In the genomic region with DNA sequence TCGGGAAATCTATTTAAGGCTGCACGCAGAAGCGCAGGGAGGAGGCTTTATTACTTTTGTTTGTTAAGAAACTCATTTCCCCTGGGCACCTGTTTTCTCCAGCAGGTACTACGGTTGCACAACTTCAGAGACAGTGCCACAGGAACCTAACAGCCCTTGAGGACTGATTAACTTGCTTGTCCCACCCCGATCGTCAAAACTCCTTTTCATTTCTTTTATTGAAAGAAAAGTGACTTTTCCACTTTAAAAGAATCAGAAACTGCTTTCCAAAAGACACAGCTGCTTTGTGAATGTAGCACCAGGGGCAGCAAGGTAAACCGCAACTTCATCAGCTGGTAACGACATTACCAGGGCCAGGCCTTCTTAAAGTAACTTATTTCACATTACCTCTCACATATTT, we compare ENCODE assay signal across 8 cellular contexts. TPM values are rescaled to one million over a fixed set of nuclear protein-coding genes. Genes with fewer than 3 reads are reported as not detected.
DNase-seq lines count a peak whose midpoint lies in the region; ATAC-seq, FAIRE-seq and TF ChIP-seq lines count a peak whose summit lies in the region.

No MANE protein-coding gene starts in this region.

- peak overlapping the region; percentile 94 for H3K27ac Mint-ChIP-seq in astrocyte (ENCODE audit: unreplicated experiment)

- H3K9me3 Mint-ChIP-seq in astrocyte (ENCODE audit: unreplicated experiment) = peaks cover 2% of the 10 kb centered on the region

- H3K4me3 Mint-ChIP-seq in astrocyte (ENCODE audit: unreplicated experiment) = peak overlapping the region; percentile 92

- TF ChIP-seq POLR2A in right lobe of liver (IDR thresholded peaks at IDR 0.05) (no peak), uterus (IDR thresholded peaks at IDR 0.05) (no peak)

- no peaks in the 10 kb centered on the region for H3K9me3 ChIP-seq in BLaER1 treated with 17β-estradiol and CSF1 and Interleukin-3, amounts not matched to agents 10 nM and 100 nM (replicated peaks in 1 of 11)
- H3K9me3 ChIP-seq in astrocyte (ENCODE audit: insufficient read depth, low read depth, low read length) = no peaks in the 10 kb centered on the region
- no peaks in the 10 kb centered on the region for H3K9me3 ChIP-seq in right lobe of liver
- H3K9me3 ChIP-seq in uterus = no peaks in the 10 kb centered on the region

- ATAC-seq in right lobe of liver (no peak), HG02763 (IDR thresholded peaks at IDR 0.05; ENCODE audit: unreplicated experiment) (no peak), GM19395 (IDR thresholded peaks at IDR 0.05; ENCODE audit: unreplicated experiment) (no peak)

- no peak overlapping the region for H2AFZ ChIP-seq in astrocyte (ENCODE audit: low read depth, low read length)

- intact Hi-C loops in right lobe of liver (cut with DNase I) (no loop called here), uterus (cut with DNase I; ENCODE audit: low total_unique reads) (loop anchor here (10.0 kb wide), 1 partner anchor 199 kb away; a partner anchor contains a TSS)

- peaks cover 35% of the 10 kb centered on the region for H3K4me1 Mint-ChIP-seq in astrocyte (ENCODE audit: low read depth, unreplicated experiment)

- H4K20me1 ChIP-seq in BLaER1 treated with 17β-estradiol and CSF1 and Interleukin-3, amounts not matched to agents 10 nM and 100 nM = peaks cover 58 to 60% (median 59%) of the 10 kb centered on the region in 11 experiments
- peaks cover 56% of the 10 kb centered on the region for H4K20me1 ChIP-seq in astrocyte (ENCODE audit: insufficient read depth, low read length)

- H3K27me3 ChIP-seq in BLaER1 treated with 17β-estradiol and CSF1 and Interleukin-3, amounts not matched to agents 10 nM and 100 nM = no peaks in the 10 kb centered on the region
- H3K27me3 ChIP-seq in astrocyte (ENCODE audit: insufficient read depth, low read length) = no peaks in the 10 kb centered on the region
- H3K27me3 ChIP-seq in right lobe of liver = no peaks in the 10 kb centered on the region
- H3K27me3 ChIP-seq in uterus = no peaks in the 10 kb centered on the region

- WGBS in right lobe of liver (ENCODE audit: insufficient coverage, low coverage, low lambda C conversion rate, missing lambda C conversion rate) = 1% methylated on average over 8 of the region's 8 CpGs

- peaks cover 28 to 38% (median 34%) of the 10 kb centered on the region in 11 experiments for H3K36me3 ChIP-seq in BLaER1 treated with 17β-estradiol and CSF1 and Interleukin-3, amounts not matched to agents 10 nM and 100 nM
- H3K36me3 ChIP-seq in astrocyte (ENCODE audit: insufficient read depth, low read length) (peaks cover 11% of the 10 kb centered on the region), right lobe of liver (peaks cover 0 to 2% (median 0%) of the 10 kb centered on the region in 4 donors), uterus (no peaks in the 10 kb centered on the region)

- peaks cover 3% of the 10 kb centered on the region for H3K36me3 Mint-ChIP-seq in astrocyte (ENCODE audit: low read depth, unreplicated experiment)

- H3K4me3 ChIP-seq in BLaER1 treated with 17β-estradiol and CSF1 and Interleukin-3, amounts not matched to agents 10 nM and 100 nM = peak overlapping the region; percentile 88 to 98 (median 94)
- peak overlapping the region; percentile 81 for H3K4me3 ChIP-seq in astrocyte (ENCODE audit: insufficient read depth, low read depth, low read length)
- peak overlapping the region; percentile 78 to 88 (median 84) for H3K4me3 ChIP-seq in right lobe of liver
- peak overlapping the region; percentile 86 to 100 for H3K4me3 ChIP-seq in uterus

- H3K4me2 ChIP-seq in BLaER1 treated with 17β-estradiol and CSF1 and Interleukin-3, amounts not matched to agents 10 nM and 100 nM = peak overlapping the region; percentile 89 to 99 (median 95)
- H3K4me2 ChIP-seq in astrocyte (ENCODE audit: low read length) = peak overlapping the region; percentile 95

- H3K4me1 ChIP-seq in BLaER1 treated with 17β-estradiol and CSF1 and Interleukin-3, amounts not matched to agents 10 nM and 100 nM = peaks cover 28 to 56% (median 43%) of the 10 kb centered on the region in 10 experiments
- H3K4me1 ChIP-seq in astrocyte (ENCODE audit: insufficient read depth, low read length) (peaks cover 31% of the 10 kb centered on the region), right lobe of liver (peaks cover 0 to 38% (median 2%) of the 10 kb centered on the region in 4 donors), uterus (peaks cover 4 to 10% of the 10 kb centered on the region in 2 donors)

- peaks cover 64% of the 10 kb centered on the region for H3K79me2 ChIP-seq in astrocyte (ENCODE audit: insufficient read depth, low read length)

- DNase-seq in HuH-7 (ENCODE audit: low spot score) (peak; percentile 34), astrocyte (ENCODE audit: low read depth) (peak; percentile 20), right lobe of liver (no peak), uterus (no peak), AG08396 (ENCODE audit: low spot score) (no peak)

- FAIRE-seq in astrocyte (lab: Jason Lieb, UNC) = no peak

- H3K27me3 Mint-ChIP-seq in astrocyte (ENCODE audit: low read depth, unreplicated experiment) = no peaks in the 10 kb centered on the region

- peak overlapping the region; percentile 97 to 99 (median 98) for H3K9ac ChIP-seq in BLaER1 treated with 17β-estradiol and CSF1 and Interleukin-3, amounts not matched to agents 10 nM and 100 nM
- peak overlapping the region; percentile 98 for H3K9ac ChIP-seq in astrocyte (ENCODE audit: low read length)

- TF ChIP-seq CTCF in astrocyte (IDR thresholded peaks at IDR 0.05; ENCODE audit: insufficient read depth, low read depth, low read length) = no peak
- no peak for TF ChIP-seq CTCF in right lobe of liver (IDR thresholded peaks at IDR 0.05)
- no peak for TF ChIP-seq CTCF in uterus (IDR thresholded peaks at IDR 0.05)

- H3K27ac ChIP-seq in BLaER1 treated with 17β-estradiol and CSF1 and Interleukin-3, amounts not matched to agents 10 nM and 100 nM = peak overlapping the region; percentile 97 to 100 (median 99); a peak in 21 of 22 replicates
- H3K27ac ChIP-seq in astrocyte (ENCODE audit: low read depth, low read length) (peak overlapping the region; percentile 96), right lobe of liver (peak overlapping the region; percentile 96 to 100 (median 99)), uterus (peak overlapping the region; percentile 99 to 100)

RNA-seq across cellular contexts. Expression of a gene that starts 1.5 kb away (rescaled TPM):
- 118 and 157 TPM in 2 replicates for total RNA-seq in astrocyte
- total RNA-seq in right lobe of liver = 10 to 100 TPM; 40.4 to 56.2 (median 44.3) TPM
- 100 to 1,000 TPM; 128 to 268 (median 235) TPM for total RNA-seq in uterus

Comparison
In these comparisons a context has a peak if more than half of its experiments do, and no peak if none do; other contexts are left out.
1. DNase-seq: peak in HuH-7 (single experiment) and astrocyte (single experiment); none in right lobe of liver (0 of 3), uterus (0 of 2) and AG08396 (single experiment).
2. Peak in every context shown above with its lines, with median percentiles within 50 percentile points of each other: H3K27ac ChIP-seq and H3K4me3 ChIP-seq.